7 cellular contexts compared by ENCODE assay signal in the genomic region with DNA sequence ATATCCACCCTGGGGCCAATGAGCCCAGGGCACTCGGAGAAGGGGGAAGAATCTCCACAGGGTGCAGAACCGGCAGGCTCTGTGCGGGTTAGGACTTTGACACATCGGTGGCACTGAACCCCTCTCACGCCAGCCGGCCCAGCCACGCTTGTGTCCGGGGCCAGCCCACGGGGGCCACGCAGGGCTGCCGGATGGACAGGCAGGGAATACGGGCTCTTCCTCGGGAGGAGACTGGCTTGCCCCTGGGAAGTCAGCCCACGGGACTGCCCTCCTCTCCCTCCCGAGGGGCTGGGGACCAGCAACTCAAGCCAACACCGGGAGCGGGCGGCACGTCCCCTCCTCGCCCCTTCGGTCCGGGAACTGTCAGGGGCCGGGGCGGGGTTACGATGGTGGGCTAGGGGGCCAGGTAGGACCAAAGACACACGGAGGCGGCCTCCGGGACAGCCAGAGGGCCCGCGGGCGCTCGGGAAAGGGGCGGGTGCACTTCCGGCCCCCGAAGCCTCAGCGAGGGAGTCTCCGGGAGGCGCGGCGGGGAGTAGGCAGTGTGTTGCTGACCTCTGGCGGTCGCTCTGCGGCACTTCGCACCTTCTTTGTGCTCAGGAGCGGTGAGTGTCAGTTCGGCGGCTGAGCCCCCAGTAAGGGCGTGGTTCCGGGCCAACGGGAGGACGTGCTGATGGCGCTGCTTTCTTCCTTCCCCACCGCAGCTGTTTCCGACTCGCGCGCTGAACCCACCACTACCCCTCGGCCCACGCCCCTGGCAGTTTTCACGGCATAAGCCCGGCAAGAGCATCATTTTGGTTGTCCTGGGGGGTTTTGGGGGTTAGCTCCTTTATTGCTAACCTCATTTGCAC. TPM values are rescaled to one million over a fixed set of nuclear protein-coding genes. Genes with fewer than 3 reads are reported as not detected.
DNase-seq lines count a peak whose midpoint lies in the region; ATAC-seq lines count a peak whose summit lies in the region.

No MANE protein-coding gene starts in this region.

- DNase-seq in NCI-H1436 (lab: John Stamatoyannopoulos, UW), result peak; percentile 50
- peak; percentile 69 for DNase-seq in T-helper 22 cell (ENCODE audit: low read depth)
- DNase-seq in astrocyte of the hippocampus (ENCODE audit: low read depth, low spot score), result peak; percentile 93
- DNase-seq in iPS DF 4.7 (ENCODE audit: extremely low read depth, low spot score), result peak; percentile 62
- DNase-seq in sciatic nerve (ENCODE audit: low spot score), result peak; percentile 90

- intact Hi-C loops in sciatic nerve (cut with DNase I), result loop anchor here (5.0 to 10.0 kb wide), 3 partner anchors 46 to 1964 kb away; no protein-coding TSS in a partner anchor

- ATAC-seq in GM18498 (IDR thresholded peaks at IDR 0.05; ENCODE audit: unreplicated experiment) (peak; percentile 99), HG02840 (IDR thresholded peaks at IDR 0.05; ENCODE audit: low FRiP score, unreplicated experiment) (peak; percentile 97), sciatic nerve (peak; percentile 98)

RNA-seq across cellular contexts. Expression of a gene that starts 5.1 kb away (rescaled TPM):
- total RNA-seq in sciatic nerve, result not detected

RNA-seq across cellular contexts. Expression of a gene that starts 25.1 kb away (rescaled TPM):
- 19.0 TPM for total RNA-seq in sciatic nerve

Comparison
In these comparisons a context has a peak if more than half of its experiments do, and no peak if none do; other contexts are left out.
1. Peak in every context shown above with its lines: DNase-seq and ATAC-seq.